Comparison of ENCODE assay signal across 8 cellular contexts in the genomic region with DNA sequence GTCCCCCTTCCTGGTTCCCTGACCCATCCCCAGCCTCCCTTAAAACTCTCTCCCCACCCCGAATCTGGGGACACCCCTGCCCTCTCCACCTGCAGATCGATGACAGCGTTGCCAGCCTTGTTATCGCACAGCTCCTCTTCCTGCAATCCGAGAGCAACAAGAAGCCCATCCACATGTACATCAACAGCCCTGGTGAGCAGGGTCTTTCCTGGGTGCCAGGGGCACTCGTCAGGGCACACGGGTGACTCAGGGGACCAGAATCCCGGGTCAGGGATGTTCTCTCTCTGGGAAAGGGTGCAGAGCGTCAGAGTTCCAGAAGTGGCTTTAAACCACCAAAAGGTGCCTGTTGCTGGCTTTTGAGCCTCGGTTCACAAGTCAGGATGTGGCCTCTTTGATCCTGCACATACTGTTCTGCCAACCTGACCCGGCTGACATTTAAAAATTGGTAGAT. TPM values are rescaled to one million over a fixed set of nuclear protein-coding genes. Genes with fewer than 3 reads are reported as not detected.
DNase-seq lines count a peak whose midpoint lies in the region; ATAC-seq, FAIRE-seq and TF ChIP-seq lines count a peak whose summit lies in the region.

No MANE protein-coding gene starts in this region.

- no peak for DNase-seq in bronchial epithelial cell (ENCODE audit: low read depth)
- DNase-seq in NOMO-1 (lab: John Stamatoyannopoulos, UW; ENCODE audit: unreplicated experiment in 2 of 2) = no peak

- H3K4me3 ChIP-seq in OCI-LY3 (ENCODE audit: low read length) = peak overlapping the region; percentile 86
- H3K4me3 ChIP-seq in bronchial epithelial cell (ENCODE audit: low read depth, low read length) = peak overlapping the region; percentile 85
- H3K4me3 ChIP-seq in mucosa of stomach (ENCODE audit: low read length) = peak overlapping the region; percentile 60

- FAIRE-seq in bronchial epithelial cell (lab: Jason Lieb, UNC) = no peak

- TF ChIP-seq CTCF in C4-2B (conservative IDR thresholded peaks at IDR 0.05) (no peak), OCI-LY3 (IDR thresholded peaks at IDR 0.05; ENCODE audit: low read depth, low read length) (no peak), bronchial epithelial cell (IDR thresholded peaks at IDR 0.05; ENCODE audit: insufficient read depth, low read length, severe bottlenecking) (no peak)

- ATAC-seq in HG02970 (IDR thresholded peaks at IDR 0.05; ENCODE audit: low FRiP score, unreplicated experiment) = no peak
- no peak for ATAC-seq in HG03039 (IDR thresholded peaks at IDR 0.05; ENCODE audit: unreplicated experiment)
- ATAC-seq in GM21367 (IDR thresholded peaks at IDR 0.05; ENCODE audit: unreplicated experiment) = no peak

- no peak overlapping the region for H2AFZ ChIP-seq in OCI-LY3 (ENCODE audit: low read depth, low read length)

- peak overlapping the region; percentile 90 for H3K9ac ChIP-seq in OCI-LY3 (ENCODE audit: low read length)
- H3K9ac ChIP-seq in mucosa of stomach (ENCODE audit: low read length) = peak overlapping the region; percentile 85

- peaks cover 20% of the 10 kb centered on the region for H3K79me2 ChIP-seq in OCI-LY3 (ENCODE audit: low read length)

- H3K9me3 ChIP-seq in OCI-LY3 (ENCODE audit: insufficient read depth, low read length) = no peaks in the 10 kb centered on the region
- no peaks in the 10 kb centered on the region for H3K9me3 ChIP-seq in mucosa of stomach (ENCODE audit: control insufficient read depth, low read length)

- H3K4me2 ChIP-seq in OCI-LY3 (ENCODE audit: low read length) = peak overlapping the region; percentile 96

- H3K36me3 ChIP-seq in OCI-LY3 (replicated peaks; ENCODE audit: low read depth, low read length) (peaks cover 22% of the 10 kb centered on the region), bronchial epithelial cell (ENCODE audit: control insufficient read depth, insufficient read depth, low read length) (peaks cover 9% of the 10 kb centered on the region), mucosa of stomach (ENCODE audit: control insufficient read depth, insufficient read depth, low read length) (peaks cover 4% of the 10 kb centered on the region)

- H3K27me3 ChIP-seq in OCI-LY3 (ENCODE audit: low read depth, low read length) (no peaks in the 10 kb centered on the region), bronchial epithelial cell (ENCODE audit: control insufficient read depth, insufficient read depth, low read length) (no peaks in the 10 kb centered on the region), mucosa of stomach (ENCODE audit: control insufficient read depth, insufficient read depth, low read length) (no peaks in the 10 kb centered on the region)

- peaks cover 14% of the 10 kb centered on the region for H3K4me1 ChIP-seq in OCI-LY3 (ENCODE audit: low read length)
- H3K4me1 ChIP-seq in mucosa of stomach (ENCODE audit: control insufficient read depth, insufficient read depth, low read length) = peaks cover 8% of the 10 kb centered on the region

- no peaks in the 10 kb centered on the region for H4K20me1 ChIP-seq in OCI-LY3 (ENCODE audit: insufficient read depth, low read length)

- H3K27ac ChIP-seq in C4-2B (peak overlapping the region; percentile 88), OCI-LY3 (ENCODE audit: low read length) (peak overlapping the region; percentile 52)

RNA-seq across cellular contexts. Expression of gene CLPP, which starts 1.0 kb away (rescaled TPM):
- 43.1 and 49.8 TPM in 2 replicates for total RNA-seq in bronchial epithelial cell

RNA-seq across cellular contexts. Expression of gene ALKBH7, which starts 10.2 kb away (rescaled TPM):
- 22.0 and 23.7 TPM in 2 replicates for total RNA-seq in bronchial epithelial cell

RNA-seq across cellular contexts. Expression of gene PSPN, which starts 13.4 kb away (rescaled TPM):
- 0.26 and 0.51 TPM in 2 replicates for total RNA-seq in bronchial epithelial cell

RNA-seq across cellular contexts. Expression of gene ACER1, which starts 29.0 kb away (rescaled TPM):
- not detected in 2 replicates for total RNA-seq in bronchial epithelial cell

RNA-seq across cellular contexts. Expression of gene GTF2F1, which starts 30.6 kb away (rescaled TPM):
- total RNA-seq in bronchial epithelial cell = 52.7 and 63.6 TPM in 2 replicates
